8 cellular contexts compared by ENCODE assay signal in the genomic region with DNA sequence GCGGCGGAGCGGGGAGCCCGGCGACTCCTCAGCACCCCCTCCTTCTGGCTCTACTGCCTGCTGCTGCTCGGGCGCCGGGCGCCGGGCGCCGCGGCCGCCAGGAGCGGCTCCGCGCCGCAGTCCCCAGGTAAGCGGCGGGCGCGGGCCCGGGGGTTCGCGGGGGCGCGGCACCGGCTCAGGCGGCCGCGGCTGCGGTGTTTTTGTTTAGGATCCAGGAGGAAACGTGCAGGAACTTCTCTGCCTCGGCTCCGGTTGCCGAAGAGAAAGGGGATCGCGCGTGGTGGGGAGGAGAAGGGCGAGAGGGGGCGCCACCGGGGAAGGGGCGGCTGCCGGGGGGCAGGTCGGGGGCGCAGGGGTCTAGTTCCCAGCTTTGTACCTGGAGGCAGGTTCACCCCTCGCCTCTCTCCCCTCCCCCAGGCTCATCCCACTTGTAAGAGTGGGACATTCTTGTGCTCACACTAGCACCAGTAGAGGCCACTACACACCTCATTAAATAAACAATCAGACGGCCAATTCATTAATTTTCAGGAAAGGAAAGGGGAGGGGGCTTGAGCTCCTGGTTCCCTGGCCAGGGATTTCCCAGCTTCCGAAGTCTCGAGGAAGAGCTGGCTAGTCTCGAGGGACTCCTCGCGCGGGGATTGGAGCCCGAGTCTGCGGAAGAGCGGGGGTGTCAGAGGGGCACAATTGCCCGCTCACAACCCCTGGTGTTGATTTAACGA. TPM values are rescaled to one million over a fixed set of nuclear protein-coding genes. Genes with fewer than 3 reads are reported as not detected.
DNase-seq lines count a peak whose midpoint lies in the region; ATAC-seq, FAIRE-seq and TF ChIP-seq lines count a peak whose summit lies in the region.

No MANE protein-coding gene starts in this region.

- intact Hi-C loops in transverse colon (cut with DNase I; ENCODE audit: low total_unique reads) = loop anchor here (5.0 kb wide), 1 partner anchor 271 kb away; a partner anchor contains a TSS

- peak; percentile 64 for TF ChIP-seq CTCF in OCI-LY3 (IDR thresholded peaks at IDR 0.05; ENCODE audit: low read depth, low read length)
- TF ChIP-seq CTCF in nephron progenitor cell (IDR thresholded peaks at IDR 0.05) = peak; percentile 9
- peak in 4 of 5 experiments; percentile 21 to 38 (median 29) for TF ChIP-seq CTCF in transverse colon (IDR thresholded peaks at IDR 0.05)

- peak overlapping the region; percentile 95 for H3K27ac Mint-ChIP-seq in nephron progenitor cell

- H3K36me3 ChIP-seq in OCI-LY3 (replicated peaks; ENCODE audit: low read depth, low read length) (no peaks in the 10 kb centered on the region), transverse colon (no peaks in the 10 kb centered on the region)

- 1% methylated on average over 45 of the region's 59 CpGs; no CpG with 5 or more reads in 1 of the 2 donors for WGBS in transverse colon (ENCODE audit: low coverage in 1 of 2), 2 donors

- H3K36me3 Mint-ChIP-seq in nephron progenitor cell (ENCODE audit: low read depth) = no peaks in the 10 kb centered on the region

- H3K9ac ChIP-seq in OCI-LY3 (ENCODE audit: low read length) = peak overlapping the region; percentile 62

- no peaks in the 10 kb centered on the region for H3K79me2 ChIP-seq in OCI-LY3 (ENCODE audit: low read length)

- H3K4me3 ChIP-seq in OCI-LY3 (ENCODE audit: low read length) = peak overlapping the region; percentile 84
- H3K4me3 ChIP-seq in transverse colon = peak overlapping the region; percentile 53 to 98 (median 92)

- no peak overlapping the region for H3K4me3 Mint-ChIP-seq in nephron progenitor cell

- peaks cover 6% of the 10 kb centered on the region for H3K27me3 Mint-ChIP-seq in nephron progenitor cell (ENCODE audit: low read depth, poor library complexity)

- peak; percentile 18 for TF ChIP-seq POLR2A in transverse colon (IDR thresholded peaks at IDR 0.05)

- H3K4me1 ChIP-seq in OCI-LY3 (ENCODE audit: low read length) (peaks cover 12% of the 10 kb centered on the region), transverse colon (peaks cover 0 to 55% (median 23%) of the 10 kb centered on the region in 4 donors)

- H3K9me3 ChIP-seq in OCI-LY3 (ENCODE audit: insufficient read depth, low read length) (no peaks in the 10 kb centered on the region), transverse colon (no peaks in the 10 kb centered on the region)

- H3K27me3 ChIP-seq in OCI-LY3 (ENCODE audit: low read depth, low read length) (peaks cover 26% of the 10 kb centered on the region), transverse colon (no peaks in the 10 kb centered on the region)

- peak overlapping the region; percentile 70 for H2AFZ ChIP-seq in OCI-LY3 (ENCODE audit: low read depth, low read length)

- H3K27ac ChIP-seq in OCI-LY3 (ENCODE audit: low read length) = no peak overlapping the region
- peak overlapping the region; percentile 97 to 99 (median 98) for H3K27ac ChIP-seq in transverse colon

- H4K20me1 ChIP-seq in OCI-LY3 (ENCODE audit: insufficient read depth, low read length) = no peaks in the 10 kb centered on the region

- peak; percentile 46 for ATAC-seq in HG03460 (IDR thresholded peaks at IDR 0.05; ENCODE audit: unreplicated experiment)

- peaks cover 34% of the 10 kb centered on the region for H3K4me1 Mint-ChIP-seq in nephron progenitor cell

- in situ Hi-C loops in transverse colon (cut with MboI; ENCODE audit: low pct_ligation_motif_present in 1 of 4, low pct_unique_long_range_greater_than_20kb in 1 of 4, low sequenced_read_pairs in 3 of 4) = no loop called here

- H3K4me2 ChIP-seq in OCI-LY3 (ENCODE audit: low read length) = peak overlapping the region; percentile 98

- TF ChIP-seq EP300 in transverse colon (IDR thresholded peaks at IDR 0.05; ENCODE audit: low read depth) = no peak

- DNase-seq in NCI-H2196 (lab: John Stamatoyannopoulos, UW; ENCODE audit: unreplicated experiment) = peak; percentile 21
- no peak for DNase-seq in NCI-H2196 treated with DMSO at 0.1 percent for 48 hours (lab: John Stamatoyannopoulos, UW; ENCODE audit: unreplicated experiment)
- peak; percentile 24 for DNase-seq in activated T-helper 9 cell treated with anti-CD3 and anti-CD28 coated beads, Interleukin-2, amount 50 U/mL, for 16 hours (ENCODE audit: low read depth)
- DNase-seq in frontal cortex (ENCODE audit: low spot score in 2 of 2) = peak; percentile 40
- peak; percentile 72 for DNase-seq in nephron progenitor cell
- peak; percentile 62 for DNase-seq in transverse colon

- no peaks in the 10 kb centered on the region for H3K9me3 Mint-ChIP-seq in nephron progenitor cell

- no peak for FAIRE-seq in frontal cortex (lab: Jason Lieb, UNC)

RNA-seq across cellular contexts. Expression of a gene that starts 0.6 kb away (rescaled TPM):
- total RNA-seq in frontal cortex (156 TPM), transverse colon (100 to 1,000 TPM; 100 to 188 (median 135) TPM)

Comparison
In these comparisons a context has a peak if more than half of its experiments do, and no peak if none do; other contexts are left out.
1. CTCF ChIP-seq: peak in every context shown above with its lines; median percentile 64 in OCI-LY3; 29 in transverse colon; 9 in nephron progenitor cell.